21 cellular contexts compared by ENCODE assay signal in genomic region chr16:70160821-70161220, GRCh38. TPM values are rescaled to one million over a fixed set of nuclear protein-coding genes. Genes with fewer than 3 reads are reported as not detected.
DNase-seq lines count a peak whose midpoint lies in the region; ATAC-seq, FAIRE-seq and TF ChIP-seq lines count a peak whose summit lies in the region.
"Had no signal": no experiment of that assay in that cellular context is flagged by ENCODE, and none has a peak within 500 bp of the region (broad histone marks: within the 10 kb centered on the region; RNA-seq: fewer than 3 reads in every experiment).

No MANE protein-coding gene starts in this region.

- no peak overlapping the region for H3K4me2 ChIP-seq in osteoblast (ENCODE audit: insufficient read depth, low read length)
- H3K4me2 ChIP-seq: BLaER1 had no signal

- POLR2A ChIA-PET in A673 (lab: Charles Lee; ENCODE audit: low non-redundant PET): interaction anchor here (0.5 kb wide), 1 partner anchor 362 kb away, joined by 8 read pairs; the partner anchor contains the start of gene COG4

- H3K9me3 Mint-ChIP-seq in CD14-positive monocyte: peaks cover 0 to 2% (median 0%) of the 10 kb centered on the region in 7 donors
- H3K9me3 Mint-ChIP-seq in effector memory CD8-positive, alpha-beta T cell: no peaks in the 10 kb centered on the region
- H3K9me3 Mint-ChIP-seq in stimulated activated naive B cell treated with anti-CD40 and anti-IgM and Interleukin-4, amounts not matched to agents 10 μg/mL and 1 μg/mL and 100 μg/mL, for 72 hours: no peaks in the 10 kb centered on the region

- H3K4me1 ChIP-seq in A673 (ENCODE audit: insufficient read depth, low read length, poor library complexity, severe bottlenecking): no peaks in the 10 kb centered on the region
- H3K4me1 ChIP-seq in osteoblast (ENCODE audit: insufficient read depth, low read length): peaks cover 8% of the 10 kb centered on the region

- H3K4me3 ChIP-seq in A673 (ENCODE audit: low read depth, low read length, poor library complexity, severe bottlenecking) (no peak overlapping the region), osteoblast (ENCODE audit: insufficient read depth, low read length) (no peak overlapping the region)
- H3K4me3 ChIP-seq: BLaER1, K562, SJCRH30 had no signal

- H3K4me3 Mint-ChIP-seq in CD14-positive monocyte: no peak overlapping the region
- no peak overlapping the region for H3K4me3 Mint-ChIP-seq in effector memory CD8-positive, alpha-beta T cell
- H3K4me3 Mint-ChIP-seq in stimulated activated naive B cell treated with anti-CD40 and anti-IgM and Interleukin-4, amounts not matched to agents 10 μg/mL and 1 μg/mL and 100 μg/mL, for 72 hours: no peak overlapping the region

- no peak overlapping the region for H3K27ac Mint-ChIP-seq in CD14-positive monocyte
- H3K27ac Mint-ChIP-seq in effector memory CD8-positive, alpha-beta T cell: peak overlapping the region in 1 of 2 donors; percentile 45
- H3K27ac Mint-ChIP-seq in stimulated activated naive B cell treated with anti-CD40 and anti-IgM and Interleukin-4, amounts not matched to agents 10 μg/mL and 1 μg/mL and 100 μg/mL, for 72 hours: no peak overlapping the region

- TF ChIP-seq CTCF in A673 (conservative IDR thresholded peaks at IDR 0.05; ENCODE audit: low read depth, low read length) (no peak), CD14-positive monocyte (IDR thresholded peaks at IDR 0.05) (no peak), osteoblast (IDR thresholded peaks at IDR 0.05; ENCODE audit: extremely low read depth, low read depth, low read length) (no peak)

- TF ChIP-seq POLR2A in GM12891 (IDR thresholded peaks at IDR 0.05; ENCODE audit: low read depth, low read length): no peak

- DNase-seq in A673 (ENCODE audit: low spot score) (no peak), CD14-positive monocyte (ENCODE audit: low spot score) (peak; percentile 32), cerebellar cortex (ENCODE audit: low spot score) (peak; percentile 55), osteoblast (ENCODE audit: insufficient read length, low spot score, missing footprints) (peak; percentile 66), SKM-1 (lab: John Stamatoyannopoulos, UW; ENCODE audit: unreplicated experiment) (no peak), GM12891 (ENCODE audit: insufficient read length, low spot score) (no peak)
- no peak for DNase-seq in effector memory CD8-positive, alpha-beta T cell
- DNase-seq in stimulated activated naive B cell treated with anti-CD40 and anti-IgM and Interleukin-4, amounts not matched to agents 10 μg/mL and 1 μg/mL and 100 μg/mL, for 72 hours: no peak
- DNase-seq: DMS153, NCI-H1694, NCI-H2107, NCI-H345, NCI-H526 treated with DMSO at 0.1 percent for 48 hours, SJCRH30 had no signal

- no peak for ATAC-seq in effector memory CD8-positive, alpha-beta T cell (replicated peaks)
- ATAC-seq in stimulated activated naive B cell treated with anti-CD40 and anti-IgM and Interleukin-4, amounts not matched to agents 10 μg/mL and 1 μg/mL and 100 μg/mL, for 72 hours (replicated peaks): no peak
- ATAC-seq: K562 had no signal

- no peak overlapping the region for H3K27ac ChIP-seq in A673 (ENCODE audit: low read depth, low read length, poor library complexity, severe bottlenecking)
- H3K27ac ChIP-seq in osteoblast (ENCODE audit: low read depth, low read length): no peak overlapping the region
- H3K27ac ChIP-seq: BLaER1, RWPE1, SJCRH30 had no signal

- H3K36me3 ChIP-seq in A673 (ENCODE audit: insufficient read depth, low read length, poor library complexity, severe bottlenecking): peaks cover 50% of the 10 kb centered on the region
- peaks cover 36% of the 10 kb centered on the region for H3K36me3 ChIP-seq in osteoblast (ENCODE audit: insufficient read depth, low read length)

- FAIRE-seq in GM12891 (lab: Jason Lieb, UNC): no peak
- FAIRE-seq: GM12892, H1, K562 had no signal

- BruUV-seq in A673 (replicated peaks; lab: Mats Ljungman, UMichigan): TSS peak; percentile 6

- H3K9me3 ChIP-seq in A673 (ENCODE audit: low read depth, low read length, poor library complexity, severe bottlenecking): no peaks in the 10 kb centered on the region
- no peaks in the 10 kb centered on the region for H3K9me3 ChIP-seq in osteoblast (ENCODE audit: low read depth, low read length)
- H3K9me3 ChIP-seq: BLaER1, SJCRH30 had no signal

- peaks cover 2% of the 10 kb centered on the region for H4K20me1 ChIP-seq in osteoblast (ENCODE audit: insufficient read depth, low read length)

- H3K4me1 Mint-ChIP-seq in CD14-positive monocyte: peaks cover 4% of the 10 kb centered on the region
- H3K4me1 Mint-ChIP-seq in effector memory CD8-positive, alpha-beta T cell (ENCODE audit: low read depth in 2 of 2): peaks cover 4 to 5% of the 10 kb centered on the region in 2 donors
- H3K4me1 Mint-ChIP-seq in stimulated activated naive B cell treated with anti-CD40 and anti-IgM and Interleukin-4, amounts not matched to agents 10 μg/mL and 1 μg/mL and 100 μg/mL, for 72 hours: peaks cover 3 to 7% of the 10 kb centered on the region in 2 donors

- intact Hi-C loops in A673 (cut with micrococcal nuclease; ENCODE audit: unreplicated experiment): no loop called here
- intact Hi-C loops in CD14-positive monocyte (cut with micrococcal nuclease): loop anchor here in 1 of 2 donors (10.0 kb wide), 1 partner anchor 494 kb away; no protein-coding TSS in a partner anchor

- peaks cover 3 to 4% (median 4%) of the 10 kb centered on the region in 3 donors for H3K27me3 Mint-ChIP-seq in CD14-positive monocyte (ENCODE audit: low read depth in 3 of 3)
- H3K27me3 Mint-ChIP-seq in effector memory CD8-positive, alpha-beta T cell: no peaks in the 10 kb centered on the region
- H3K27me3 Mint-ChIP-seq in stimulated activated naive B cell treated with anti-CD40 and anti-IgM and Interleukin-4, amounts not matched to agents 10 μg/mL and 1 μg/mL and 100 μg/mL, for 72 hours: no peaks in the 10 kb centered on the region

- peaks cover 0 to 21% of the 10 kb centered on the region in 2 donors for H3K36me3 Mint-ChIP-seq in CD14-positive monocyte
- H3K36me3 Mint-ChIP-seq in effector memory CD8-positive, alpha-beta T cell (ENCODE audit: insufficient read depth): peaks cover 37% of the 10 kb centered on the region
- peaks cover 11 to 19% of the 10 kb centered on the region in 2 donors for H3K36me3 Mint-ChIP-seq in stimulated activated naive B cell treated with anti-CD40 and anti-IgM and Interleukin-4, amounts not matched to agents 10 μg/mL and 1 μg/mL and 100 μg/mL, for 72 hours

- H3K27me3 ChIP-seq in A673 (replicated peaks; ENCODE audit: insufficient read depth, low read depth, low read length, poor library complexity) (no peaks in the 10 kb centered on the region), osteoblast (ENCODE audit: insufficient read depth, low read length) (no peaks in the 10 kb centered on the region)
- H3K27me3 ChIP-seq: BLaER1, SJCRH30 had no signal

- CTCF ChIA-PET in A673 (lab: Charles Lee): no interaction called here

- no peak overlapping the region for H2AFZ ChIP-seq in osteoblast (ENCODE audit: low read length)

- H3K79me2 ChIP-seq in osteoblast (ENCODE audit: insufficient read depth, low read length): no peaks in the 10 kb centered on the region

TF ChIP-seq in GM12891, 5 proteins besides CTCF, POLR2A, EP300 and RAD21:
- TF ChIP-seq POLR2AphosphoS5 (IDR thresholded peaks at IDR 0.05; ENCODE audit: low read depth, low read length): no peak
- no peak for TF ChIP-seq POU2F2 (IDR thresholded peaks at IDR 0.05; ENCODE audit: low read depth, low read length)
- TF ChIP-seq TAF1 (IDR thresholded peaks at IDR 0.05; ENCODE audit: low read depth, low read length): no peak
- TF ChIP-seq PAX5 (IDR thresholded peaks at IDR 0.05; ENCODE audit: insufficient read depth, low read length, severe bottlenecking): no peak
- no peak for TF ChIP-seq SPI1 (IDR thresholded peaks at IDR 0.05; ENCODE audit: low read depth, low read length)

RNA-seq across cellular contexts. Expression of gene CLEC18C, which starts 12.8 kb away (rescaled TPM):
- 8.9 and 11.6 TPM in 2 replicates for total RNA-seq in A673 (2021)
- not detected for polyA plus RNA-seq in CD14-positive monocyte
- 0.29 and 0.36 TPM in 2 replicates for total RNA-seq in osteoblast
- 0.09 TPM for polyA plus RNA-seq in GM12891 (2012; ENCODE audit: low read depth, missing spikeins)
- total RNA-seq: H1, OCI-LY7 had no signal
- polyA plus RNA-seq: AG04450 had no signal

RNA-seq across cellular contexts. Expression of gene PDPR, which starts 46.7 kb away (rescaled TPM):
- 35.2 and 39.8 TPM in 2 replicates for total RNA-seq in A673 (2021)
- 1 to 10 TPM; 5.1 to 5.7 TPM for polyA plus RNA-seq in CD14-positive monocyte
- total RNA-seq in osteoblast: 23.2 and 34.2 TPM in 2 replicates
- 7.3 TPM for polyA plus RNA-seq in GM12891 (2012; ENCODE audit: low read depth, missing spikeins)

Comparison
In these comparisons a context has a peak if more than half of its experiments do, and no peak if none do; other contexts are left out.
1. DNase-seq: peak in CD14-positive monocyte (single experiment), cerebellar cortex (single experiment) and osteoblast (single experiment); none in A673 (single experiment), effector memory CD8-positive, alpha-beta T cell (0 of 3), SKM-1 (single experiment), stimulated activated naive B cell treated with anti-CD40 and anti-IgM and Interleukin-4, amounts not matched to agents 10 μg/mL and 1 μg/mL and 100 μg/mL, for 72 hours (single experiment) and GM12891 (single experiment).